Comparison of ENCODE assay signal across 11 cellular contexts in the genomic region with DNA sequence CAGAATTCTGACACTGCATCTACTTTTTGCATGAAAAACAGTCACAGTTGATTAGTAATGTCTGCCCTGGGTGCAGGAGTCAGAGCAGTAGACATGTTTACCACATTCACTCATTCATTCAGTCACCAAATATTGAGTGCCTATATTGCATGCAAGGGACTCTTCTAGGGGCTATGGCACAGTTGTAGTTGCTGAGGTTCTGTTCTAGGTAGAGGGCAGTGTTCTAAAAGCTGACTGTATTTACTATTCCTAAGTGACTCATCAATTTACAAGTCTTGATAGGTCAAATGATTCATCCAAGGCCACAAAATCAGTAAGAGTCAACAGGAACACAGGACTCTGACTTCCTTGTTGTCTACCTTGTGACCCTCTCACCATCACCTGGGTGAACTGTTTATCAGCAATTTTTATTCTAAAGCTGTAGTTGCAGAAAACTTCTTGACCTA.
DNase-seq lines count a peak whose midpoint lies in the region; ATAC-seq and TF ChIP-seq lines count a peak whose summit lies in the region.
"Had no signal": no experiment of that assay in that cellular context is flagged by ENCODE, and none has a peak within 500 bp of the region (broad histone marks: within the 10 kb centered on the region; RNA-seq: fewer than 3 reads in every experiment).

No MANE protein-coding gene starts in this region.

- peaks cover 8% of the 10 kb centered on the region for H3K9me3 Mint-ChIP-seq in activated CD8-positive, alpha-beta memory T cell treated with anti-CD3 and anti-CD28 coated beads, Interleukin-2, amount 10 ng/mL, durations not matched to agents 7 days and 5 days (ENCODE audit: low read depth)
- peaks cover 30% of the 10 kb centered on the region for H3K9me3 Mint-ChIP-seq in endodermal cell
- H3K9me3 Mint-ChIP-seq in GM23338, result peaks cover 21% of the 10 kb centered on the region; the same call in 2 of the 3 replicates

- peak; percentile 32 for ATAC-seq in activated CD8-positive, alpha-beta memory T cell treated with anti-CD3 and anti-CD28 coated beads, Interleukin-2, amount 10 ng/mL, durations not matched to agents 7 days and 5 days
- no peak for ATAC-seq in GM23338

- H4K20me1 ChIP-seq in PC-9 (ENCODE audit: insufficient read depth) (no peaks in the 10 kb centered on the region), GM23338 (replicated peaks; ENCODE audit: insufficient read depth) (no peaks in the 10 kb centered on the region)

- no peak overlapping the region for H3K9ac ChIP-seq in endodermal cell (ENCODE audit: extremely low read depth, low read length, poor library complexity, severe bottlenecking)

- POLR2A ChIA-PET in PC-9 (lab: Charles Lee; ENCODE audit: unreplicated experiment), result no interaction called here

- H3K9me3 ChIP-seq in PC-9 (ENCODE audit: insufficient read depth, low read depth) (peaks cover 15% of the 10 kb centered on the region), endodermal cell (ENCODE audit: control insufficient read depth, low read length) (peaks cover 42% of the 10 kb centered on the region)

- DNase-seq in activated CD8-positive, alpha-beta memory T cell treated with anti-CD3 and anti-CD28 coated beads, Interleukin-2, amount 10 ng/mL, durations not matched to agents 7 days and 5 days, result no peak
- no peak for DNase-seq in activated CD8-positive, alpha-beta memory T cell treated with anti-CD3 and anti-CD28 coated beads, Interleukin-2, amount 50 U/mL, for 4 hours
- DNase-seq in PC-9 (peak; percentile 27 to 97), endodermal cell (no peak), retinal pigment epithelial cell (ENCODE audit: low read depth) (no peak), NCI-H1694 treated with DMSO at 0.1 percent for 48 hours (lab: John Stamatoyannopoulos, UW) (no peak), NCI-H2029 treated with DMSO at 0.1 percent for 48 hours (lab: John Stamatoyannopoulos, UW) (no peak), GM23338 (ENCODE audit: low spot score) (no peak)
- DNase-seq: activated CD4-positive, alpha-beta T cell treated with anti-CD3 and anti-CD28 coated beads, Interleukin-2, amount 50 U/mL, for 1 hour; cerebellar nuclear complex; nucleus accumbens had no signal

- CTCF ChIA-PET in activated CD8-positive, alpha-beta memory T cell treated with anti-CD3 and anti-CD28 coated beads, Interleukin-2, amount 10 ng/mL, durations not matched to agents 7 days and 5 days (lab: Charles Lee), result no interaction called here
- CTCF ChIA-PET in PC-9 (lab: Charles Lee), result no interaction called here

- H3F3A ChIP-seq in PC-9 (ENCODE audit: insufficient read depth, low read depth) (peaks cover 13% of the 10 kb centered on the region), GM23338 (replicated peaks; ENCODE audit: low read depth) (peaks cover 4% of the 10 kb centered on the region)

- H3K9me2 ChIP-seq in PC-9 (ENCODE audit: insufficient read depth) (no peaks in the 10 kb centered on the region), GM23338 (ENCODE audit: insufficient read depth) (peaks cover 18% of the 10 kb centered on the region)

- BruUV-seq in PC-9 (replicated peaks; lab: Mats Ljungman, UMichigan), result no TSS peak

- peaks cover 38% of the 10 kb centered on the region for H3K4me1 ChIP-seq in PC-9 (replicated peaks; ENCODE audit: insufficient read depth)
- no peaks in the 10 kb centered on the region for H3K4me1 ChIP-seq in endodermal cell (ENCODE audit: control insufficient read depth, insufficient read depth, low read length)
- H3K4me1 ChIP-seq in GM23338 (ENCODE audit: insufficient read depth), result peaks cover 36% of the 10 kb centered on the region

- H3K27ac ChIP-seq in PC-9 (peak overlapping the region; percentile 78), endodermal cell (ENCODE audit: low read depth, low read length) (no peak overlapping the region), GM23338 (ENCODE audit: low read depth) (no peak overlapping the region)

- peak; percentile 54; the same call in 1 of the 2 replicates for TF ChIP-seq CTCF in PC-9 (conservative IDR thresholded peaks at IDR 0.05)
- TF ChIP-seq CTCF in endodermal cell (conservative IDR thresholded peaks at IDR 0.05), result no peak
- TF ChIP-seq CTCF in retinal pigment epithelial cell (conservative IDR thresholded peaks at IDR 0.05; ENCODE audit: low read depth, low read length), result peak; percentile 19
- no peak; a peak in 1 of 4 replicates for TF ChIP-seq CTCF in GM23338 (conservative IDR thresholded peaks at IDR 0.05; ENCODE audit: low read depth in 2 of 2)

- intact Hi-C loops in PC-9 (cut with micrococcal nuclease; ENCODE audit: unreplicated experiment), result loop anchor here (1.0 to 10.0 kb wide), 3 partner anchors 23 to 672 kb away; no protein-coding TSS in a partner anchor

- H3K4me3 ChIP-seq in PC-9 (0 out of 2 replicates have a peak overlapping the region, but pooled peaks have one; percentile 24), endodermal cell (ENCODE audit: low read length) (peak overlapping the region; percentile 3), retinal pigment epithelial cell (ENCODE audit: low read length) (no peak overlapping the region), GM23338 (no peak overlapping the region)

- no peaks in the 10 kb centered on the region for H3K27me3 Mint-ChIP-seq in activated CD8-positive, alpha-beta memory T cell treated with anti-CD3 and anti-CD28 coated beads, Interleukin-2, amount 10 ng/mL, durations not matched to agents 7 days and 5 days
- H3K27me3 Mint-ChIP-seq in endodermal cell (ENCODE audit: insufficient read depth), result peaks cover 10% of the 10 kb centered on the region
- peaks cover 2% of the 10 kb centered on the region for H3K27me3 Mint-ChIP-seq in GM23338 (ENCODE audit: insufficient read depth, low read depth, poor library complexity)

- H2AFZ ChIP-seq in PC-9 (no peak overlapping the region), GM23338 (no peak overlapping the region)

- H3K36me3 ChIP-seq in PC-9 (ENCODE audit: low read depth) (no peaks in the 10 kb centered on the region), endodermal cell (ENCODE audit: control insufficient read depth, insufficient read depth, low read length) (no peaks in the 10 kb centered on the region), GM23338 (ENCODE audit: insufficient read depth) (no peaks in the 10 kb centered on the region)

- H3K27ac Mint-ChIP-seq in activated CD8-positive, alpha-beta memory T cell treated with anti-CD3 and anti-CD28 coated beads, Interleukin-2, amount 10 ng/mL, durations not matched to agents 7 days and 5 days, result no peak overlapping the region
- no peak overlapping the region for H3K27ac Mint-ChIP-seq in endodermal cell
- H3K27ac Mint-ChIP-seq in GM23338, result no peak overlapping the region

- no peaks in the 10 kb centered on the region for H3K27me3 ChIP-seq in PC-9 (ENCODE audit: insufficient read depth, low read depth)
- no peaks in the 10 kb centered on the region for H3K27me3 ChIP-seq in endodermal cell (ENCODE audit: control insufficient read depth, insufficient read depth, low read length, poor library complexity, severe bottlenecking)
- H3K27me3 ChIP-seq in GM23338 (ENCODE audit: insufficient read depth), result no peaks in the 10 kb centered on the region

- peaks cover 50% of the 10 kb centered on the region for H3K4me1 Mint-ChIP-seq in activated CD8-positive, alpha-beta memory T cell treated with anti-CD3 and anti-CD28 coated beads, Interleukin-2, amount 10 ng/mL, durations not matched to agents 7 days and 5 days
- H3K4me1 Mint-ChIP-seq in endodermal cell (peaks cover 9% of the 10 kb centered on the region), GM23338 (peaks cover 29% of the 10 kb centered on the region)

- H3K4me3 Mint-ChIP-seq in activated CD8-positive, alpha-beta memory T cell treated with anti-CD3 and anti-CD28 coated beads, Interleukin-2, amount 10 ng/mL, durations not matched to agents 7 days and 5 days, result no peak overlapping the region
- H3K4me3 Mint-ChIP-seq in endodermal cell (no peak overlapping the region), GM23338 (no peak overlapping the region)

- peaks cover 10% of the 10 kb centered on the region for H3K36me3 Mint-ChIP-seq in activated CD8-positive, alpha-beta memory T cell treated with anti-CD3 and anti-CD28 coated beads, Interleukin-2, amount 10 ng/mL, durations not matched to agents 7 days and 5 days
- H3K36me3 Mint-ChIP-seq in endodermal cell (ENCODE audit: low read depth), result peaks cover 8% of the 10 kb centered on the region
- peaks cover 20% of the 10 kb centered on the region for H3K36me3 Mint-ChIP-seq in GM23338 (ENCODE audit: low read depth)

- H3K79me2 ChIP-seq in PC-9 (ENCODE audit: low read depth), result no peaks in the 10 kb centered on the region
- no peaks in the 10 kb centered on the region for H3K79me2 ChIP-seq in GM23338 (replicated peaks; ENCODE audit: insufficient read depth)

- peak overlapping the region; percentile 53 for H3K4me2 ChIP-seq in PC-9
- no peak overlapping the region for H3K4me2 ChIP-seq in GM23338

TF ChIP-seq in GM23338, 12 proteins besides CTCF, POLR2A, EP300 and RAD21:
- TF ChIP-seq CREB1 (CRISPR knock-in tag; IDR thresholded peaks at IDR 0.05; ENCODE audit: low read depth), result no peak
- TF ChIP-seq, protein P1, sequence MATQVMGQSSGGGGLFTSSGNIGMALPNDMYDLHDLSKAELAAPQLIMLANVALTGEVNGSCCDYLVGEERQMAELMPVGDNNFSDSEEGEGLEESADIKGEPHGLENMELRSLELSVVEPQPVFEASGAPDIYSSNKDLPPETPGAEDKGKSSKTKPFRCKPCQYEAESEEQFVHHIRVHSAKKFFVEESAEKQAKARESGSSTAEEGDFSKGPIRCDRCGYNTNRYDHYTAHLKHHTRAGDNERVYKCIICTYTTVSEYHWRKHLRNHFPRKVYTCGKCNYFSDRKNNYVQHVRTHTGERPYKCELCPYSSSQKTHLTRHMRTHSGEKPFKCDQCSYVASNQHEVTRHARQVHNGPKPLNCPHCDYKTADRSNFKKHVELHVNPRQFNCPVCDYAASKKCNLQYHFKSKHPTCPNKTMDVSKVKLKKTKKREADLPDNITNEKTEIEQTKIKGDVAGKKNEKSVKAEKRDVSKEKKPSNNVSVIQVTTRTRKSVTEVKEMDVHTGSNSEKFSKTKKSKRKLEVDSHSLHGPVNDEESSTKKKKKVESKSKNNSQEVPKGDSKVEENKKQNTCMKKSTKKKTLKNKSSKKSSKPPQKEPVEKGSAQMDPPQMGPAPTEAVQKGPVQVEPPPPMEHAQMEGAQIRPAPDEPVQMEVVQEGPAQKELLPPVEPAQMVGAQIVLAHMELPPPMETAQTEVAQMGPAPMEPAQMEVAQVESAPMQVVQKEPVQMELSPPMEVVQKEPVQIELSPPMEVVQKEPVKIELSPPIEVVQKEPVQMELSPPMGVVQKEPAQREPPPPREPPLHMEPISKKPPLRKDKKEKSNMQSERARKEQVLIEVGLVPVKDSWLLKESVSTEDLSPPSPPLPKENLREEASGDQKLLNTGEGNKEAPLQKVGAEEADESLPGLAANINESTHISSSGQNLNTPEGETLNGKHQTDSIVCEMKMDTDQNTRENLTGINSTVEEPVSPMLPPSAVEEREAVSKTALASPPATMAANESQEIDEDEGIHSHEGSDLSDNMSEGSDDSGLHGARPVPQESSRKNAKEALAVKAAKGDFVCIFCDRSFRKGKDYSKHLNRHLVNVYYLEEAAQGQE (IDR thresholded peaks at IDR 0.05; ENCODE audit: unreplicated experiment), result no peak
- no peak for TF ChIP-seq ZNF331 (CRISPR knock-in tag; IDR thresholded peaks at IDR 0.05; ENCODE audit: low read depth)

Comparison
In these comparisons a context has a peak if more than half of its experiments do, and no peak if none do; other contexts are left out.
1. DNase-seq: peak in PC-9 (2 of 2); none in activated CD8-positive, alpha-beta memory T cell treated with anti-CD3 and anti-CD28 coated beads, Interleukin-2, amount 10 ng/mL, durations not matched to agents 7 days and 5 days (single experiment), activated CD8-positive, alpha-beta memory T cell treated with anti-CD3 and anti-CD28 coated beads, Interleukin-2, amount 50 U/mL, for 4 hours (single experiment), endodermal cell (single experiment), retinal pigment epithelial cell (single experiment), NCI-H1694 treated with DMSO at 0.1 percent for 48 hours (single experiment), NCI-H2029 treated with DMSO at 0.1 percent for 48 hours (single experiment) and GM23338 (single experiment).
2. H3K4me3 ChIP-seq: peak in PC-9 (single experiment) and endodermal cell (single experiment); none in retinal pigment epithelial cell (single experiment) and GM23338 (single experiment).
3. CTCF ChIP-seq: peak in PC-9 (single experiment) and retinal pigment epithelial cell (single experiment); none in endodermal cell (single experiment) and GM23338 (0 of 2).